In the genomic region with DNA sequence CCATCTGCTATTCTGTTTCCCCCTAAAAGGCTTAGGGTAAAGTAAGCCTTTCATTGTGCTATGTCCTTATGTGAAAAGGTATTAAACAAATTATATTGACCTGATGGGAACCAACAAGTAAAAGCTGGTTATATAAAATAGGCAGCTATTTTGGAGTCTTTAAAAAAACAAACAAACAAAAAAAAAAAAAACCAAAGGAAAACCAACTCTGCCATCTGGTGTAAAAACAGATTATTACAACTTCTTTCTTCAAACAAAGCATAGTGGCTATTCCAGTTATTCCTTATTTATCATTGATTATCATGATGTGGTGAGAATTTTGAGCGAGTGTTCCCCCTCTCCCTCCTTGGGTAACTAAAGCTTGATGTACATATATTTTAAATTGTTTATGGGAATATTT, we compare ENCODE assay signal across 8 cellular contexts.
A peak's percentile ranks its signal among the peaks of the same experiment; 100 is the strongest.
DNase-seq lines count a peak whose midpoint lies in the region; ATAC-seq, FAIRE-seq and TF ChIP-seq lines count a peak whose summit lies in the region.

No MANE protein-coding gene starts in this region.

- TF ChIP-seq CTCF in MM.1S (IDR thresholded peaks at IDR 0.05; ENCODE audit: low read length) (peak; percentile 51), coronary artery (IDR thresholded peaks at IDR 0.05) (peak; percentile 22), pancreas (IDR thresholded peaks at IDR 0.05) (peak in 3 of 4 donors; percentile 32 to 43 (median 42))

- intact Hi-C loops in pancreas (cut with DNase I), result no loop called here

- H3K9ac ChIP-seq in MM.1S (ENCODE audit: low read length), result no peak overlapping the region

- no peaks in the 10 kb centered on the region for H3K79me2 ChIP-seq in MM.1S (ENCODE audit: low read length)

- FAIRE-seq in pancreas (lab: Jason Lieb, UNC), result peak; percentile 92

- H3F3A ChIP-seq in MM.1S (ENCODE audit: insufficient read depth, low read length), result no peaks in the 10 kb centered on the region

- H3K4me1 ChIP-seq in MM.1S (ENCODE audit: low read length) (no peaks in the 10 kb centered on the region), pancreas (peaks cover 0 to 8% (median 5%) of the 10 kb centered on the region in 3 donors)

- no peak overlapping the region for H3K4me2 ChIP-seq in MM.1S (ENCODE audit: low read depth, low read length)

- H3K4me3 ChIP-seq in MM.1S (ENCODE audit: low read length) (no peak overlapping the region), coronary artery (no peak overlapping the region), pancreas (no peak overlapping the region)

- H3K27me3 ChIP-seq in MM.1S (replicated peaks; ENCODE audit: insufficient read depth, low read length) (no peaks in the 10 kb centered on the region), pancreas (no peaks in the 10 kb centered on the region)

- no peak overlapping the region for H3K27ac ChIP-seq in MM.1S (ENCODE audit: low read length)
- H3K27ac ChIP-seq in coronary artery, result no peak overlapping the region
- no peak overlapping the region for H3K27ac ChIP-seq in pancreas

- no peaks in the 10 kb centered on the region for H3K9me2 ChIP-seq in MM.1S (replicated peaks; ENCODE audit: insufficient read depth, low read length)

- DNase-seq in EL (peak; percentile 32), MM.1S (no peak), coronary artery (ENCODE audit: low spot score) (no peak), pancreas (no peak), SIG-M5 treated with dmso at 0.1 percent for 504 hours (lab: John Stamatoyannopoulos, UW; ENCODE audit: unreplicated experiment) (no peak), COR-L47 (lab: John Stamatoyannopoulos, UW) (no peak)
- no peak for DNase-seq in stimulated activated CD4-positive, alpha-beta T cell treated with anti-CD3 and anti-CD28 coated beads, Interleukin-2, amount 100 ng/mL, for 24 hours
- no peak for DNase-seq in effector CD4-positive, alpha-beta T cell

- no peak for ATAC-seq in pancreas

- no peaks in the 10 kb centered on the region for H3K9me3 ChIP-seq in MM.1S (replicated peaks; ENCODE audit: insufficient read depth, low read length)
- H3K9me3 ChIP-seq in pancreas, result no peaks in the 10 kb centered on the region

- H4K20me1 ChIP-seq in MM.1S (ENCODE audit: insufficient read depth, low read length), result no peaks in the 10 kb centered on the region

- no peak overlapping the region for H2AFZ ChIP-seq in MM.1S (ENCODE audit: low read length)

- WGBS in pancreas, 2 donors, result 0 to 2% methylated on average over 1 of the region's 1 CpG

- H3K36me3 ChIP-seq in MM.1S (replicated peaks; ENCODE audit: insufficient read depth, low read length) (no peaks in the 10 kb centered on the region), pancreas (no peaks in the 10 kb centered on the region)
